In the genomic region with DNA sequence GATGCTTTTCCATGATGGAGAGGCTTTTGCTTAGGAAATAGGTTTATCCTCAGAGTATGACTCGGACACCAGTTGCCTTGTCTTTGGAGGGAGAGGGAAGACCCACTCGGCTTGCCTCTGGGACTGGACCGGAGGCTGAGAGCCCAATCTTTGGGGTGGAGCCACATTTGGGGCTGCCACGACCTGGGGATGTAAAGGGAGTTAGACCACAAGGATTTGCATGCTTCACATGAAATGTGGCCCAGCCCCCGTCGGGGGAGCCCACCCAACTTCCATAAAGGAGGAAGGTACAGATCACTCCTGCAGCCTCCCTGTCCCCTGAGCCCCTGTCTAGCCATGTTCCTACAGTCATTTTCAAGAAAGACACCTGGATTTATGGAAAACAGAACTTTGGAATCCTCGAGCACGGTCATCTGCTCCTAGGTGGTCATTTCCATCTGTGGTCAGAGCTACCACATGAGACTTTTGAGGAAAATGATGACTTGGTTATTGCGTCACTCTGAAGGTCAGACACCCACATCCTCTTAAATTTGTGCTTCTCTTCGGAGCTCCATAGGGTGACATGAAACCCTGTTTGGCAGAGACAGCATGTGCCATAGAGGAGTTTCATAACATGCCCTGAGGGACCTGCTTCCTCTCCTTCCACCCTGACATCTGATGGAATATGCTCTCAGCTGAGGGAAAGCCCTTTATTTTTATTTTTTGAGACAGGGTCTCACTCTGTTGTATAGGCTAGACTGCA, we compare ENCODE assay signal across 13 cellular contexts.
A peak's percentile ranks its signal among the peaks of the same experiment; 100 is the strongest.
DNase-seq lines count a peak whose midpoint lies in the region; ATAC-seq, FAIRE-seq and TF ChIP-seq lines count a peak whose summit lies in the region.
"Had no signal": no experiment of that assay in that cellular context is flagged by ENCODE, and none has a peak within 500 bp of the region (broad histone marks: within the 10 kb centered on the region; RNA-seq: fewer than 3 reads in every experiment).

No MANE protein-coding gene starts in this region.

- H3K36me3 ChIP-seq in HepG2 (replicated peaks in 1 of 2; ENCODE audit: control insufficient read depth in 1 of 2, insufficient read depth in 2 of 2, low read length in 2 of 2) (no peaks in the 10 kb centered on the region; a peak in 1 of 5 replicates), SJCRH30 (no peaks in the 10 kb centered on the region)
- H3K36me3 ChIP-seq: esophagus squamous epithelium had no signal

- DNase-seq in AML-193 (lab: John Stamatoyannopoulos, UW): peak; percentile 83 to 87
- peak; percentile 85 for DNase-seq in M059J (ENCODE audit: low read depth)
- DNase-seq in amniotic epithelial cell (ENCODE audit: low read depth): peak; percentile 76
- no peak for DNase-seq in HepG2 (ENCODE audit: low spot score)
- no peak for DNase-seq in NCI-H774 (lab: John Stamatoyannopoulos, UW)
- no peak for DNase-seq in SJCRH30
- DNase-seq in frontal cortex (ENCODE audit: low spot score in 2 of 2): no peak
- DNase-seq in posterior vena cava (ENCODE audit: low spot score): no peak
- DNase-seq: DMS53, esophagus squamous epithelium, Kasumi-1 had no signal

- H3K27me3 ChIP-seq in HepG2 (ENCODE audit: control insufficient read depth in 1 of 2, insufficient read depth in 2 of 2, low read length in 2 of 2): no peaks in the 10 kb centered on the region
- H3K27me3 ChIP-seq in SJCRH30: no peaks in the 10 kb centered on the region

- no peak for TF ChIP-seq CTCF in HepG2 (CRISPR knock-in tag; IDR thresholded peaks at IDR 0.05)

- H3K9ac ChIP-seq in HepG2 (ENCODE audit: insufficient read depth, low read depth, low read length): no peak overlapping the region

- ATAC-seq in HepG2: no peak

- no peak overlapping the region for H2AFZ ChIP-seq in HepG2 (ENCODE audit: low read length)

- no peak for FAIRE-seq in HepG2 (lab: Jason Lieb, UNC)
- FAIRE-seq in frontal cortex (lab: Jason Lieb, UNC): no peak
- FAIRE-seq: TTC549, urothelium cell line had no signal

- no peak for TF ChIP-seq POLR2A in HepG2 (IDR thresholded peaks at IDR 0.05; ENCODE audit: insufficient read depth in 1 of 2, low read depth in 2 of 2, low read length in 2 of 2)

- H3K4me2 ChIP-seq in HepG2 (ENCODE audit: low read depth, low read length): no peak overlapping the region

- H3K27ac ChIP-seq in HepG2 (ENCODE audit: extremely low read length, insufficient read depth, low read length) (no peak overlapping the region), SJCRH30 (no peak overlapping the region)

- H3K4me1 ChIP-seq in HepG2 (ENCODE audit: insufficient read depth, low read length) (peaks cover 36% of the 10 kb centered on the region), SJCRH30 (peaks cover 24% of the 10 kb centered on the region)

- no peaks in the 10 kb centered on the region for H4K20me1 ChIP-seq in HepG2 (ENCODE audit: insufficient read depth, low read length)

- intact Hi-C loops in HepG2 (cut with micrococcal nuclease; ENCODE audit: unreplicated experiment): no loop called here
- intact Hi-C loops in posterior vena cava (cut with DNase I): loop anchor here (10.0 kb wide), 2 partner anchors 84 to 184 kb away; no protein-coding TSS in a partner anchor

- TF ChIP-seq EP300 in HepG2 (IDR thresholded peaks at IDR 0.05; ENCODE audit: low read depth in 2 of 2, low read length in 2 of 2) (no peak), HepG2 (CRISPR knock-in tag; IDR thresholded peaks at IDR 0.05; ENCODE audit: borderline replicate concordance) (no peak)

- no peak overlapping the region for H3K4me3 ChIP-seq in HepG2 (replicated peaks in 1 of 3; ENCODE audit: insufficient read depth in 1 of 3, low read depth in 2 of 3, low read length in 3 of 3)
- no peak overlapping the region for H3K4me3 ChIP-seq in SJCRH30

- CTCF ChIA-PET in HepG2 (lab: Yijun Ruan, JAX; ENCODE audit: low intra/inter-chr PET ratio, low total read pairs): no interaction called here

- BruUV-seq in HepG2 (replicated peaks; lab: Mats Ljungman, UMichigan): no TSS peak

- no peaks in the 10 kb centered on the region for H3K79me2 ChIP-seq in HepG2 (ENCODE audit: insufficient read depth, low read length)

- in situ Hi-C loops in HepG2 (cut with HindIII; ENCODE audit: extremely low pct_ligation_motif_present, low pct_unique_long_range_greater_than_20kb): no loop called here

- POLR2A ChIA-PET in HepG2 (lab: Yijun Ruan, JAX): no interaction called here

- no peak for TF ChIP-seq RAD21 in HepG2 (CRISPR knock-in tag; IDR thresholded peaks at IDR 0.05)

- H3K9me3 ChIP-seq in HepG2 (ENCODE audit: low read length) (no peaks in the 10 kb centered on the region), SJCRH30 (replicated peaks) (peaks cover 6% of the 10 kb centered on the region)
- H3K9me3 ChIP-seq: esophagus squamous epithelium had no signal

- WGBS in HepG2 (ENCODE audit: low lambda C conversion rate): 91% methylated on average over 9 of the region's 10 CpGs

TF ChIP-seq in HepG2, 621 proteins besides CTCF, POLR2A, EP300 and RAD21:
- no peak for TF ChIP-seq ZNF772 (CRISPR knock-in tag; IDR thresholded peaks at IDR 0.05)
- TF ChIP-seq HOXD1 (CRISPR knock-in tag; IDR thresholded peaks at IDR 0.05): no peak
- TF ChIP-seq, protein P1, sequence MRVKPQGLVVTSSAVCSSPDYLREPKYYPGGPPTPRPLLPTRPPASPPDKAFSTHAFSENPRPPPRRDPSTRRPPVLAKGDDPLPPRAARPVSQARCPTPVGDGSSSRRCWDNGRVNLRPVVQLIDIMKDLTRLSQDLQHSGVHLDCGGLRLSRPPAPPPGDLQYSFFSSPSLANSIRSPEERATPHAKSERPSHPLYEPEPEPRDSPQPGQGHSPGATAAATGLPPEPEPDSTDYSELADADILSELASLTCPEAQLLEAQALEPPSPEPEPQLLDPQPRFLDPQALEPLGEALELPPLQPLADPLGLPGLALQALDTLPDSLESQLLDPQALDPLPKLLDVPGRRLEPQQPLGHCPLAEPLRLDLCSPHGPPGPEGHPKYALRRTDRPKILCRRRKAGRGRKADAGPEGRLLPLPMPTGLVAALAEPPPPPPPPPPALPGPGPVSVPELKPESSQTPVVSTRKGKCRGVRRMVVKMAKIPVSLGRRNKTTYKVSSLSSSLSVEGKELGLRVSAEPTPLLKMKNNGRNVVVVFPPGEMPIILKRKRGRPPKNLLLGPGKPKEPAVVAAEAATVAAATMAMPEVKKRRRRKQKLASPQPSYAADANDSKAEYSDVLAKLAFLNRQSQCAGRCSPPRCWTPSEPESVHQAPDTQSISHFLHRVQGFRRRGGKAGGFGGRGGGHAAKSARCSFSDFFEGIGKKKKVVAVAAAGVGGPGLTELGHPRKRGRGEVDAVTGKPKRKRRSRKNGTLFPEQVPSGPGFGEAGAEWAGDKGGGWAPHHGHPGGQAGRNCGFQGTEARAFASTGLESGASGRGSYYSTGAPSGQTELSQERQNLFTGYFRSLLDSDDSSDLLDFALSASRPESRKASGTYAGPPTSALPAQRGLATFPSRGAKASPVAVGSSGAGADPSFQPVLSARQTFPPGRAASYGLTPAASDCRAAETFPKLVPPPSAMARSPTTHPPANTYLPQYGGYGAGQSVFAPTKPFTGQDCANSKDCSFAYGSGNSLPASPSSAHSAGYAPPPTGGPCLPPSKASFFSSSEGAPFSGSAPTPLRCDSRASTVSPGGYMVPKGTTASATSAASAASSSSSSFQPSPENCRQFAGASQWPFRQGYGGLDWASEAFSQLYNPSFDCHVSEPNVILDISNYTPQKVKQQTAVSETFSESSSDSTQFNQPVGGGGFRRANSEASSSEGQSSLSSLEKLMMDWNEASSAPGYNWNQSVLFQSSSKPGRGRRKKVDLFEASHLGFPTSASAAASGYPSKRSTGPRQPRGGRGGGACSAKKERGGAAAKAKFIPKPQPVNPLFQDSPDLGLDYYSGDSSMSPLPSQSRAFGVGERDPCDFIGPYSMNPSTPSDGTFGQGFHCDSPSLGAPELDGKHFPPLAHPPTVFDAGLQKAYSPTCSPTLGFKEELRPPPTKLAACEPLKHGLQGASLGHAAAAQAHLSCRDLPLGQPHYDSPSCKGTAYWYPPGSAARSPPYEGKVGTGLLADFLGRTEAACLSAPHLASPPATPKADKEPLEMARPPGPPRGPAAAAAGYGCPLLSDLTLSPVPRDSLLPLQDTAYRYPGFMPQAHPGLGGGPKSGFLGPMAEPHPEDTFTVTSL (CRISPR knock-in tag; IDR thresholded peaks at IDR 0.05; ENCODE audit: borderline replicate concordance): 0 out of 2 replicates have a peak, but pooled peaks have one; percentile 22
- TF ChIP-seq ZBTB38 (CRISPR knock-in tag; IDR thresholded peaks at IDR 0.05): no peak
- TF ChIP-seq ZNF263 (CRISPR knock-in tag; IDR thresholded peaks at IDR 0.05): 0 out of 2 replicates have a peak, but pooled peaks have one; percentile 5
- peak; percentile 56 for TF ChIP-seq CEBPG (CRISPR knock-in tag; IDR thresholded peaks at IDR 0.05)
- peak; percentile 87 for TF ChIP-seq CEBPB (IDR thresholded peaks at IDR 0.05; ENCODE audit: borderline replicate concordance, low read depth, low read length)
- TF ChIP-seq, protein P2, sequence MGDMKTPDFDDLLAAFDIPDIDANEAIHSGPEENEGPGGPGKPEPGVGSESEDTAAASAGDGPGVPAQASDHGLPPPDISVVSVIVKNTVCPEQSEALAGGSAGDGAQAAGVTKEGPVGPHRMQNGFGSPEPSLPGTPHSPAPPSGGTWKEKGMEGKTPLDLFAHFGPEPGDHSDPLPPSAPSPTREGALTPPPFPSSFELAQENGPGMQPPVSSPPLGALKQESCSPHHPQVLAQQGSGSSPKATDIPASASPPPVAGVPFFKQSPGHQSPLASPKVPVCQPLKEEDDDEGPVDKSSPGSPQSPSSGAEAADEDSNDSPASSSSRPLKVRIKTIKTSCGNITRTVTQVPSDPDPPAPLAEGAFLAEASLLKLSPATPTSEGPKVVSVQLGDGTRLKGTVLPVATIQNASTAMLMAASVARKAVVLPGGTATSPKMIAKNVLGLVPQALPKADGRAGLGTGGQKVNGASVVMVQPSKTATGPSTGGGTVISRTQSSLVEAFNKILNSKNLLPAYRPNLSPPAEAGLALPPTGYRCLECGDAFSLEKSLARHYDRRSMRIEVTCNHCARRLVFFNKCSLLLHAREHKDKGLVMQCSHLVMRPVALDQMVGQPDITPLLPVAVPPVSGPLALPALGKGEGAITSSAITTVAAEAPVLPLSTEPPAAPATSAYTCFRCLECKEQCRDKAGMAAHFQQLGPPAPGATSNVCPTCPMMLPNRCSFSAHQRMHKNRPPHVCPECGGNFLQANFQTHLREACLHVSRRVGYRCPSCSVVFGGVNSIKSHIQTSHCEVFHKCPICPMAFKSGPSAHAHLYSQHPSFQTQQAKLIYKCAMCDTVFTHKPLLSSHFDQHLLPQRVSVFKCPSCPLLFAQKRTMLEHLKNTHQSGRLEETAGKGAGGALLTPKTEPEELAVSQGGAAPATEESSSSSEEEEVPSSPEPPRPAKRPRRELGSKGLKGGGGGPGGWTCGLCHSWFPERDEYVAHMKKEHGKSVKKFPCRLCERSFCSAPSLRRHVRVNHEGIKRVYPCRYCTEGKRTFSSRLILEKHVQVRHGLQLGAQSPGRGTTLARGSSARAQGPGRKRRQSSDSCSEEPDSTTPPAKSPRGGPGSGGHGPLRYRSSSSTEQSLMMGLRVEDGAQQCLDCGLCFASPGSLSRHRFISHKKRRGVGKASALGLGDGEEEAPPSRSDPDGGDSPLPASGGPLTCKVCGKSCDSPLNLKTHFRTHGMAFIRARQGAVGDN (CRISPR knock-in tag; IDR thresholded peaks at IDR 0.05): peak; percentile 33
- TF ChIP-seq BCL6 (CRISPR knock-in tag; IDR thresholded peaks at IDR 0.05): peak; percentile 42; the same call in 1 of the 2 replicates

Comparison
In these comparisons a context has a peak if more than half of its experiments do, and no peak if none do; other contexts are left out.
1. DNase-seq: peak in AML-193 (2 of 2), M059J (single experiment) and amniotic epithelial cell (single experiment); none in HepG2 (single experiment), NCI-H774 (single experiment), SJCRH30 (0 of 2), frontal cortex (0 of 2) and posterior vena cava (single experiment).